ENCODE assay signal across 19 cellular contexts in the genomic region with DNA sequence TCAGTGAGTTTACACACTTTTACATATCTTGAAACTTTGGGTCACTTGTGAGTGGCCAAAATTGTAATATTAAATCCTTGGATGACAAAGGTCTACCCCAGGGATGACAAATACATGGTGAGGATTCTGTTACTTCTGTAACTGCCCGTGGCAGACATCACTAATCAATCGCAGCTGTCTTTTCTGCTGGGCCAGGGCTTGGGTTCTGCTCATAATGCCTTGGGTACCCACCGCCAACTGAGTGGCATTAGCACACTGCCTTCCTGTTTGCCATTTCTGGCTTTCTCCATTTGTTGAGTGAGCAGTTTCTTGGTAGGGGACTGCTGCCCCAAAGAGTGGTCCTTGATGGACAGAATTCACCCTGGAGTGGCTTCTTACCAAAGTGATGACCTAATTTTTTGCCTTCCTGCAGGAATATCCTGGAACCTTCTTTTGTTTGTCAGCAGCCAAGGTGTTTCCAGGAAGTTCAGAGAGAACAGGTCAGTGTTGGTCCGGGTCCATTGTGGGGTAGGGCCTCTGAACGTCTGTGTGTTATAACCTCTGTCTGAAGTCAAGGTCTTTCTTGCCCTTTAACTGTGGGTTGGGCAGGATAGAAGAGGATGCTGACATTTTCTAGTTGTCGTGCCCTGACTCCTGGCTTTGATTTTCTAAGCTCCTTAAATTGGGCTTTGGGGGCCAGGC. TPM values are rescaled to one million over a fixed set of nuclear protein-coding genes. Genes with fewer than 3 reads are reported as not detected.
DNase-seq lines count a peak whose midpoint lies in the region; ATAC-seq, FAIRE-seq and TF ChIP-seq lines count a peak whose summit lies in the region.
"Had no signal": no experiment of that assay in that cellular context is flagged by ENCODE, and none has a peak within 500 bp of the region (broad histone marks: within the 10 kb centered on the region; RNA-seq: fewer than 3 reads in every experiment).

No MANE protein-coding gene starts in this region.

- POLR2A ChIA-PET in HEK293 (lab: Yijun Ruan, JAX), result no interaction called here
- POLR2A ChIA-PET in endothelial cell of umbilical vein (lab: Charles Lee), result no interaction called here

- H3K9ac ChIP-seq in endothelial cell of umbilical vein (replicated peaks; ENCODE audit: extremely low read depth, insufficient read depth, low read length), result no peak overlapping the region

- no peak for TF ChIP-seq POLR2A in endothelial cell of umbilical vein (IDR thresholded peaks at IDR 0.05; ENCODE audit: low read depth, low read length)

- H3K27me3 ChIP-seq in endothelial cell of umbilical vein (ENCODE audit: control insufficient read depth in 2 of 2, insufficient read depth in 2 of 2, low read length in 2 of 2) (no peaks in the 10 kb centered on the region), lower lobe of right lung (ENCODE audit: low read depth) (no peaks in the 10 kb centered on the region), small intestine (ENCODE audit: control insufficient read depth in 2 of 2, insufficient read depth in 2 of 2, low read length in 2 of 2) (no peaks in the 10 kb centered on the region)
- H3K27me3 ChIP-seq: SJCRH30 had no signal

- no peak overlapping the region for H3K4me3 ChIP-seq in HEK293 (ENCODE audit: low read depth, low read length)
- no peak overlapping the region for H3K4me3 ChIP-seq in endothelial cell of umbilical vein (replicated peaks in 1 of 3; ENCODE audit: insufficient read depth in 1 of 3, low read depth in 1 of 3, low read length in 3 of 3)
- H3K4me3 ChIP-seq in lower lobe of right lung, result no peak overlapping the region
- H3K4me3 ChIP-seq in small intestine (ENCODE audit: low read depth in 1 of 2, low read length in 2 of 2), result no peak overlapping the region
- H3K4me3 ChIP-seq: prostate gland, SJCRH30 had no signal

- TF ChIP-seq CTCF in HEK293 (tag by site-specific recombination; IDR thresholded peaks at IDR 0.05), result no peak
- TF ChIP-seq CTCF in endothelial cell of umbilical vein (IDR thresholded peaks at IDR 0.05; ENCODE audit: extremely low read depth in 1 of 2, insufficient read depth in 1 of 2, low read depth in 1 of 2, low read length in 2 of 2), result no peak
- no peak for TF ChIP-seq CTCF in lower lobe of right lung (IDR thresholded peaks at IDR 0.05)

- H3K27ac ChIP-seq in HEK293 (ENCODE audit: extremely low read depth, low read depth, low read length) (no peak overlapping the region), endothelial cell of umbilical vein (ENCODE audit: insufficient read depth, low read depth, low read length) (peak overlapping the region; percentile 21), lower lobe of right lung (peak overlapping the region; percentile 49), small intestine (ENCODE audit: low read depth in 1 of 2, low read length in 1 of 2) (no peak overlapping the region)
- H3K27ac ChIP-seq: prostate gland, SJCRH30 had no signal

- ATAC-seq in lower lobe of right lung, result no peak
- no peak for ATAC-seq in GM18520 (IDR thresholded peaks at IDR 0.05; ENCODE audit: unreplicated experiment)
- ATAC-seq: activated T-helper 17 cell treated with anti-CD3 and anti-CD28 coated beads, Interleukin-2, amount 50 U/mL, for 72 hours had no signal

- DNase-seq in endothelial cell of umbilical vein (ENCODE audit: low read depth, low spot score) (no peak), lower lobe of right lung (no peak), small intestine (peak; percentile 20), cerebellar nuclear complex (lab: John Stamatoyannopoulos, UW) (no peak), ureter (ENCODE audit: low spot score) (no peak)
- DNase-seq in stimulated activated CD4-positive, alpha-beta T cell treated with anti-CD3 and anti-CD28 coated beads, Interleukin-1b, Interleukin-23, amount 100 ng/mL, for 48 hours, result no peak
- DNase-seq: activated CD8-positive, alpha-beta memory T cell treated with anti-CD3 and anti-CD28 coated beads for 24 hours; amniotic stem cell; foreskin melanocyte; HCEC 1CT; NCI-H2029; NCI-H524; SJCRH30 had no signal

- intact Hi-C loops in endothelial cell of umbilical vein (cut with micrococcal nuclease), result loop anchor here (2.0 kb wide), 1 partner anchor 13 kb away; no protein-coding TSS in a partner anchor
- intact Hi-C loops in lower lobe of right lung (cut with DNase I), result no loop called here

- no peaks in the 10 kb centered on the region for H4K20me1 ChIP-seq in endothelial cell of umbilical vein (replicated peaks; ENCODE audit: control insufficient read depth, extremely low read depth, insufficient read depth, low read length)

- WGBS in small intestine, 3 donors, result 56 to 66% (median 62%) methylated on average over 6 of the region's 6 CpGs

- CTCF ChIA-PET in HEK293 (lab: Yijun Ruan, JAX), result interaction anchor here (0.9 to 3.4 kb wide), 2 partner anchors 10 to 43 kb away, joined by 3 to 13 read pairs; no protein-coding TSS in a partner anchor
- CTCF ChIA-PET in endothelial cell of umbilical vein (lab: Charles Lee), result interaction anchor here (1.0 to 1.5 kb wide), 3 partner anchors 10 to 52 kb away, joined by 3 to 4 read pairs (median 3); no protein-coding TSS in a partner anchor

- H3K36me3 ChIP-seq in HEK293 (ENCODE audit: control insufficient read depth in 2 of 2, insufficient read depth in 1 of 2, low read length in 2 of 2), result peaks cover 0 to 13% of the 10 kb centered on the region in 2 experiments; a peak in 1 of 3 replicates
- no peaks in the 10 kb centered on the region for H3K36me3 ChIP-seq in endothelial cell of umbilical vein (ENCODE audit: control insufficient read depth in 2 of 2, extremely low read depth in 1 of 2, insufficient read depth in 2 of 2, low read length in 2 of 2)
- H3K36me3 ChIP-seq in lower lobe of right lung, result no peaks in the 10 kb centered on the region
- H3K36me3 ChIP-seq in small intestine (ENCODE audit: control insufficient read depth in 2 of 2, insufficient read depth in 2 of 2, low read length in 2 of 2), result no peaks in the 10 kb centered on the region
- H3K36me3 ChIP-seq: prostate gland had no signal

- peaks cover 2% of the 10 kb centered on the region for H3K79me2 ChIP-seq in endothelial cell of umbilical vein (ENCODE audit: control insufficient read depth, insufficient read depth, low read length)

- peak overlapping the region; percentile 13 for H3K4me2 ChIP-seq in endothelial cell of umbilical vein (ENCODE audit: insufficient read depth, low read length)

- peak overlapping the region; percentile 52 for H2AFZ ChIP-seq in endothelial cell of umbilical vein (ENCODE audit: low read depth, low read length)

- H3K4me1 ChIP-seq in HEK293 (ENCODE audit: control insufficient read depth, insufficient read depth, low read length) (no peaks in the 10 kb centered on the region), endothelial cell of umbilical vein (ENCODE audit: control insufficient read depth, extremely low read depth, insufficient read depth, low read length) (peaks cover 18% of the 10 kb centered on the region), lower lobe of right lung (peaks cover 66% of the 10 kb centered on the region), small intestine (ENCODE audit: control insufficient read depth in 2 of 2, insufficient read depth in 1 of 2, low read depth in 1 of 2, low read length in 1 of 2) (peaks cover 5% of the 10 kb centered on the region in 2 donors)
- H3K4me1 ChIP-seq: prostate gland had no signal

- dilution Hi-C loops in endothelial cell of umbilical vein (cut with MboI; ENCODE audit: extremely low pct_ligation_motif_present, low sequenced_read_pairs), result no loop called here

- FAIRE-seq in endothelial cell of umbilical vein (lab: Jason Lieb, UNC) (peak; percentile 8), small intestine (lab: Jason Lieb, UNC) (no peak)
- FAIRE-seq: islet of Langerhans had no signal

- H3K9me1 ChIP-seq in endothelial cell of umbilical vein (replicated peaks; ENCODE audit: control insufficient read depth, extremely low read depth, insufficient read depth, low read length), result no peaks in the 10 kb centered on the region

- BruUV-seq in endothelial cell of umbilical vein (replicated peaks; lab: Mats Ljungman, UMichigan), result no TSS peak

- H3K9me3 ChIP-seq in HEK293 (ENCODE audit: control insufficient read depth, insufficient read depth, low read depth, low read length) (no peaks in the 10 kb centered on the region), endothelial cell of umbilical vein (replicated peaks; ENCODE audit: control insufficient read depth, insufficient read depth, low read length) (no peaks in the 10 kb centered on the region), lower lobe of right lung (no peaks in the 10 kb centered on the region), small intestine (ENCODE audit: control insufficient read depth, low read depth) (no peaks in the 10 kb centered on the region)
- H3K9me3 ChIP-seq: prostate gland, SJCRH30 had no signal

TF ChIP-seq in HEK293, 187 proteins besides CTCF, POLR2A, EP300 and RAD21 (continues in another document):
- peak; percentile 98 for TF ChIP-seq ZNF23 (tag by site-specific recombination; IDR thresholded peaks at IDR 0.05; ENCODE audit: borderline replicate concordance)

TF ChIP-seq in endothelial cell of umbilical vein, 7 proteins besides CTCF, POLR2A, EP300 and RAD21:
- TF ChIP-seq FOS (IDR thresholded peaks at IDR 0.05; ENCODE audit: borderline replicate concordance, insufficient read depth, low read length), result no peak
- TF ChIP-seq MYC (IDR thresholded peaks at IDR 0.05; ENCODE audit: low read depth, low read length), result no peak
- no peak for TF ChIP-seq JUN (IDR thresholded peaks at IDR 0.05; ENCODE audit: borderline replicate concordance, insufficient read depth, insufficient read length, low read depth)
- TF ChIP-seq EZH2 (IDR thresholded peaks at IDR 0.05; ENCODE audit: borderline replicate concordance, low read depth, low read length, severe bottlenecking), result no peak
- no peak for TF ChIP-seq POLR2AphosphoS5 (IDR thresholded peaks at IDR 0.05; ENCODE audit: insufficient read depth, low read depth, low read length)
- TF ChIP-seq, protein P1, sequence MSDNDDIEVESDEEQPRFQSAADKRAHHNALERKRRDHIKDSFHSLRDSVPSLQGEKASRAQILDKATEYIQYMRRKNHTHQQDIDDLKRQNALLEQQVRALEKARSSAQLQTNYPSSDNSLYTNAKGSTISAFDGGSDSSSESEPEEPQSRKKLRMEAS (IDR thresholded peaks at IDR 0.05; ENCODE audit: insufficient read depth, insufficient read length), result no peak
- no peak for TF ChIP-seq GATA2 (IDR thresholded peaks at IDR 0.05; ENCODE audit: insufficient read depth, insufficient read length, low read depth, low read length)

RNA-seq across cellular contexts. Expression of gene TSPAN9, which starts 6.2 kb away (rescaled TPM):
- total RNA-seq in endothelial cell of umbilical vein (55.1 and 66.8 TPM in 2 replicates), lower lobe of right lung (61.1 TPM), ureter (53.0 TPM)
- polyA plus RNA-seq in endothelial cell of umbilical vein (43.3 and 46.8 TPM in 2 replicates), small intestine (10 to 100 TPM in 1 of 3 donors, 1 to 10 TPM in 2; 1.3 to 23.1 (median 2.4) TPM)
- 48.4 and 54.9 TPM in 2 replicates for polyA plus RNA-seq in endothelial cell of umbilical vein (2011; cell fraction: cytosol; rRNA removed)
- 58.7 and 68.7 TPM in 2 replicates for polyA plus RNA-seq in endothelial cell of umbilical vein (2011; cell fraction: nucleus; rRNA removed)
- 39.4 and 63.3 TPM in 2 replicates for polyA plus RNA-seq in endothelial cell of umbilical vein (2012)
- 74.6 and 116 TPM in 2 replicates for polyA minus RNA-seq in endothelial cell of umbilical vein
- 1.0 TPM for polyA minus RNA-seq in endothelial cell of umbilical vein (2011; cell fraction: cytosol; rRNA and poly(A)+ RNA removed)
- polyA minus RNA-seq in endothelial cell of umbilical vein (2011; cell fraction: nucleus; rRNA and poly(A)+ RNA removed), result 25.0 and 34.3 TPM in 2 replicates
- total RNA-seq: T-helper 2 cell treated with Interferon-gamma antibody and Interleukin-4, amounts not matched to agents 100 ng/mL and 5 ng/mL, for 36 hours had no signal

Comparison
In these comparisons a context has a peak if more than half of its experiments do, and no peak if none do; other contexts are left out.
1. H3K27ac ChIP-seq: peak in endothelial cell of umbilical vein (single experiment) and lower lobe of right lung (single experiment); none in HEK293 (single experiment) and small intestine (0 of 2).